8 cellular contexts compared by ENCODE assay signal in genomic region chr2:237998530-237998929, GRCh38. TPM values are rescaled to one million over a fixed set of nuclear protein-coding genes. Genes with fewer than 3 reads are reported as not detected.
DNase-seq lines count a peak whose midpoint lies in the region; ATAC-seq and TF ChIP-seq lines count a peak whose summit lies in the region.

No MANE protein-coding gene starts in this region.

- H3K4me1 Mint-ChIP-seq in activated CD4-positive, alpha-beta T cell treated with anti-CD3 and anti-CD28 coated beads, Interleukin-2, amount 10 ng/mL, durations not matched to agents 24 days and 14 days = peaks cover 44% of the 10 kb centered on the region
- peaks cover 79% of the 10 kb centered on the region for H3K4me1 Mint-ChIP-seq in activated T-cell treated with anti-CD3 and anti-CD28 coated beads, Interleukin-2, amount 50 U/mL, for 72 hours (ENCODE audit: low read depth)
- peaks cover 63% of the 10 kb centered on the region for H3K4me1 Mint-ChIP-seq in stimulated activated effector memory CD8-positive, alpha-beta T cell treated with anti-CD3 and anti-CD28 coated beads, Interleukin-12 subunit alpha, Interleukin-12 subunit beta, amount 100 ng/mL, for 72 hours
- no peaks in the 10 kb centered on the region for H3K4me1 Mint-ChIP-seq in GM23338

- peak; percentile 80 for DNase-seq in activated CD4-positive, alpha-beta T cell treated with anti-CD3 and anti-CD28 coated beads, Interleukin-2, amount 10 ng/mL, durations not matched to agents 24 days and 14 days
- no peak for DNase-seq in activated CD4-positive, alpha-beta T cell treated with anti-CD3 and anti-CD28 coated beads, Interleukin-2, amount 50 U/mL, for 1 hour
- peak; percentile 39 to 54 for DNase-seq in activated T-cell treated with anti-CD3 and anti-CD28 coated beads, Interleukin-2, amount 50 U/mL, for 72 hours
- DNase-seq in stimulated activated effector memory CD8-positive, alpha-beta T cell treated with anti-CD3 and anti-CD28 coated beads, Interleukin-12 subunit alpha, Interleukin-12 subunit beta, amount 100 ng/mL, for 72 hours (ENCODE audit: low spot score in 2 of 2) = peak in 1 of 2 donors; percentile 61
- DNase-seq in H7 = no peak
- DNase-seq in GM23338 (ENCODE audit: low spot score) = no peak
- no peak for DNase-seq in dorsolateral prefrontal cortex

- no peaks in the 10 kb centered on the region for H3K4me1 ChIP-seq in GM23338 (ENCODE audit: insufficient read depth)

- peaks cover 59% of the 10 kb centered on the region for H3K36me3 Mint-ChIP-seq in activated CD4-positive, alpha-beta T cell treated with anti-CD3 and anti-CD28 coated beads, Interleukin-2, amount 10 ng/mL, durations not matched to agents 24 days and 14 days (ENCODE audit: low read depth)
- peaks cover 5 to 33% of the 10 kb centered on the region in 2 donors for H3K36me3 Mint-ChIP-seq in activated T-cell treated with anti-CD3 and anti-CD28 coated beads, Interleukin-2, amount 50 U/mL, for 72 hours (ENCODE audit: insufficient read depth in 2 of 2)
- H3K36me3 Mint-ChIP-seq in stimulated activated effector memory CD8-positive, alpha-beta T cell treated with anti-CD3 and anti-CD28 coated beads, Interleukin-12 subunit alpha, Interleukin-12 subunit beta, amount 100 ng/mL, for 72 hours = peaks cover 80% of the 10 kb centered on the region
- H3K36me3 Mint-ChIP-seq in GM23338 (ENCODE audit: low read depth) = peaks cover 24% of the 10 kb centered on the region

- H3K79me2 ChIP-seq in GM23338 (replicated peaks; ENCODE audit: insufficient read depth) = 0 out of 2 replicates have a peak, but pooled peaks cover 6% of the 10 kb centered on the region

- ATAC-seq in HG03045 (IDR thresholded peaks at IDR 0.05; ENCODE audit: unreplicated experiment) = peak; percentile 71
- ATAC-seq in activated T-cell treated with anti-CD3 and anti-CD28 coated beads, Interleukin-2, amount 50 U/mL, for 72 hours (replicated peaks in 1 of 2) = peak; percentile 96 to 98
- peak; percentile 97 for ATAC-seq in stimulated activated effector memory CD8-positive, alpha-beta T cell treated with anti-CD3 and anti-CD28 coated beads, Interleukin-12 subunit alpha, Interleukin-12 subunit beta, amount 100 ng/mL, for 72 hours
- no peak for ATAC-seq in GM23338

- H3K4me3 ChIP-seq in H7 (ENCODE audit: insufficient read depth, low read depth, low read length) (no peak overlapping the region), GM23338 (no peak overlapping the region), dorsolateral prefrontal cortex (no peak overlapping the region)

- no peak overlapping the region for H2AFZ ChIP-seq in GM23338

- intact Hi-C loops in activated CD4-positive, alpha-beta T cell treated with anti-CD3 and anti-CD28 coated beads, Interleukin-2, amount 10 ng/mL, durations not matched to agents 24 days and 14 days (cut with micrococcal nuclease) = loop anchor here (1.0 to 5.0 kb wide), 8 partner anchors 11 to 306 kb away; partner anchors contain the start of gene SCLY
- intact Hi-C loops in dorsolateral prefrontal cortex (cut with DNase I) = no loop called here

- H3K27me3 ChIP-seq in H7 (ENCODE audit: control insufficient read depth, insufficient read depth, low read length) = no peaks in the 10 kb centered on the region
- H3K27me3 ChIP-seq in GM23338 (ENCODE audit: insufficient read depth) = no peaks in the 10 kb centered on the region
- no peaks in the 10 kb centered on the region for H3K27me3 ChIP-seq in dorsolateral prefrontal cortex

- H4K20me1 ChIP-seq in GM23338 (replicated peaks; ENCODE audit: insufficient read depth) = peaks cover 4% of the 10 kb centered on the region

- H3K27me3 Mint-ChIP-seq in activated CD4-positive, alpha-beta T cell treated with anti-CD3 and anti-CD28 coated beads, Interleukin-2, amount 10 ng/mL, durations not matched to agents 24 days and 14 days = peaks cover 2% of the 10 kb centered on the region
- H3K27me3 Mint-ChIP-seq in activated T-cell treated with anti-CD3 and anti-CD28 coated beads, Interleukin-2, amount 50 U/mL, for 72 hours (ENCODE audit: low read depth) = no peaks in the 10 kb centered on the region
- peaks cover 1% of the 10 kb centered on the region for H3K27me3 Mint-ChIP-seq in GM23338 (ENCODE audit: insufficient read depth, low read depth, poor library complexity)

- H3K27ac Mint-ChIP-seq in activated CD4-positive, alpha-beta T cell treated with anti-CD3 and anti-CD28 coated beads, Interleukin-2, amount 10 ng/mL, durations not matched to agents 24 days and 14 days = peak overlapping the region; percentile 97
- H3K27ac Mint-ChIP-seq in activated T-cell treated with anti-CD3 and anti-CD28 coated beads, Interleukin-2, amount 50 U/mL, for 72 hours = peak overlapping the region; percentile 100
- H3K27ac Mint-ChIP-seq in stimulated activated effector memory CD8-positive, alpha-beta T cell treated with anti-CD3 and anti-CD28 coated beads, Interleukin-12 subunit alpha, Interleukin-12 subunit beta, amount 100 ng/mL, for 72 hours = peak overlapping the region; percentile 99
- no peak overlapping the region; the same call in 1 of the 2 replicates for H3K27ac Mint-ChIP-seq in GM23338

- no peak overlapping the region for H3K4me2 ChIP-seq in GM23338

- peaks cover 2% of the 10 kb centered on the region for H3K36me3 ChIP-seq in H7 (replicated peaks; ENCODE audit: control insufficient read depth, insufficient read depth, low read length)
- no peaks in the 10 kb centered on the region for H3K36me3 ChIP-seq in GM23338 (ENCODE audit: insufficient read depth)

- H3K9me2 ChIP-seq in GM23338 (ENCODE audit: insufficient read depth) = no peaks in the 10 kb centered on the region

- H3K27ac ChIP-seq in GM23338 (ENCODE audit: low read depth) (no peak overlapping the region), dorsolateral prefrontal cortex (no peak overlapping the region)

- TF ChIP-seq CTCF in GM23338 (conservative IDR thresholded peaks at IDR 0.05; ENCODE audit: low read depth in 2 of 2) = no peak
- no peak for TF ChIP-seq CTCF in dorsolateral prefrontal cortex (IDR thresholded peaks at IDR 0.05 in 54 of 56, conservative IDR thresholded peaks at IDR 0.05 in 2 of 56; ENCODE audit: low read depth in 1 of 56, partially characterized antibody in 56 of 56)

- H3K4me3 Mint-ChIP-seq in activated CD4-positive, alpha-beta T cell treated with anti-CD3 and anti-CD28 coated beads, Interleukin-2, amount 10 ng/mL, durations not matched to agents 24 days and 14 days = peak overlapping the region; percentile 69
- H3K4me3 Mint-ChIP-seq in activated T-cell treated with anti-CD3 and anti-CD28 coated beads, Interleukin-2, amount 50 U/mL, for 72 hours = peak overlapping the region; percentile 56 to 87
- peak overlapping the region; percentile 64 for H3K4me3 Mint-ChIP-seq in stimulated activated effector memory CD8-positive, alpha-beta T cell treated with anti-CD3 and anti-CD28 coated beads, Interleukin-12 subunit alpha, Interleukin-12 subunit beta, amount 100 ng/mL, for 72 hours
- H3K4me3 Mint-ChIP-seq in GM23338 = no peak overlapping the region

- H3F3A ChIP-seq in GM23338 (replicated peaks; ENCODE audit: low read depth) = no peaks in the 10 kb centered on the region

- no peaks in the 10 kb centered on the region for H3K9me3 Mint-ChIP-seq in activated CD4-positive, alpha-beta T cell treated with anti-CD3 and anti-CD28 coated beads, Interleukin-2, amount 10 ng/mL, durations not matched to agents 24 days and 14 days
- no peaks in the 10 kb centered on the region for H3K9me3 Mint-ChIP-seq in activated T-cell treated with anti-CD3 and anti-CD28 coated beads, Interleukin-2, amount 50 U/mL, for 72 hours
- H3K9me3 Mint-ChIP-seq in stimulated activated effector memory CD8-positive, alpha-beta T cell treated with anti-CD3 and anti-CD28 coated beads, Interleukin-12 subunit alpha, Interleukin-12 subunit beta, amount 100 ng/mL, for 72 hours = no peaks in the 10 kb centered on the region
- peaks cover 11% of the 10 kb centered on the region; the same call in 2 of the 3 replicates for H3K9me3 Mint-ChIP-seq in GM23338

TF ChIP-seq in GM23338, 12 proteins besides CTCF, POLR2A, EP300 and RAD21:
- TF ChIP-seq, protein P1, sequence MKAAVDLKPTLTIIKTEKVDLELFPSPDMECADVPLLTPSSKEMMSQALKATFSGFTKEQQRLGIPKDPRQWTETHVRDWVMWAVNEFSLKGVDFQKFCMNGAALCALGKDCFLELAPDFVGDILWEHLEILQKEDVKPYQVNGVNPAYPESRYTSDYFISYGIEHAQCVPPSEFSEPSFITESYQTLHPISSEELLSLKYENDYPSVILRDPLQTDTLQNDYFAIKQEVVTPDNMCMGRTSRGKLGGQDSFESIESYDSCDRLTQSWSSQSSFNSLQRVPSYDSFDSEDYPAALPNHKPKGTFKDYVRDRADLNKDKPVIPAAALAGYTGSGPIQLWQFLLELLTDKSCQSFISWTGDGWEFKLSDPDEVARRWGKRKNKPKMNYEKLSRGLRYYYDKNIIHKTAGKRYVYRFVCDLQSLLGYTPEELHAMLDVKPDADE (IDR thresholded peaks at IDR 0.05) = no peak

RNA-seq across cellular contexts. Expression of gene UBE2F, which starts 31.7 kb away (rescaled TPM):
- 115 and 124 TPM in 2 replicates for total RNA-seq in activated CD4-positive, alpha-beta T cell treated with anti-CD3 and anti-CD28 coated beads, Interleukin-2, amount 10 ng/mL, durations not matched to agents 24 days and 14 days
- 10 to 100 TPM; 73.6 to 81.7 TPM for total RNA-seq in activated T-cell treated with anti-CD3 and anti-CD28 coated beads, Interleukin-2, amount 50 U/mL, for 72 hours
- 36.9 and 54.8 TPM in 2 replicates for total RNA-seq in H7 (2014; rRNA removed; shearing (Covaris generic))
- 56.7 and 106 TPM in 2 replicates for total RNA-seq in GM23338 (2014; rRNA removed; shearing (Covaris generic))
- 91.3 and 98.2 TPM in 2 replicates for polyA plus RNA-seq in GM23338 (2016; fragmentation: Nextera tagmentation; extraction: Ambion mirVana)
- 10 to 100 TPM; 30.6 to 63.0 (median 47.0) TPM for total RNA-seq in dorsolateral prefrontal cortex

Comparison
In these comparisons a context has a peak if more than half of its experiments do, and no peak if none do; other contexts are left out.
1. DNase-seq: peak in activated CD4-positive, alpha-beta T cell treated with anti-CD3 and anti-CD28 coated beads, Interleukin-2, amount 10 ng/mL, durations not matched to agents 24 days and 14 days (single experiment) and activated T-cell treated with anti-CD3 and anti-CD28 coated beads, Interleukin-2, amount 50 U/mL, for 72 hours (2 of 2); none in activated CD4-positive, alpha-beta T cell treated with anti-CD3 and anti-CD28 coated beads, Interleukin-2, amount 50 U/mL, for 1 hour (single experiment), H7 (single experiment), GM23338 (single experiment) and dorsolateral prefrontal cortex (0 of 10).